Comparison of ENCODE assay signal across 17 cellular contexts in genomic region chr6:16167219-16167618, GRCh38. TPM values are rescaled to one million over a fixed set of nuclear protein-coding genes. Genes with fewer than 3 reads are reported as not detected.
DNase-seq lines count a peak whose midpoint lies in the region; ATAC-seq and TF ChIP-seq lines count a peak whose summit lies in the region.
"Had no signal": no experiment of that assay in that cellular context is flagged by ENCODE, and none has a peak within 500 bp of the region (broad histone marks: within the 10 kb centered on the region; RNA-seq: fewer than 3 reads in every experiment).

No MANE protein-coding gene starts in this region.

- H3K27me3 ChIP-seq in KMS-11 (ENCODE audit: insufficient read depth, low read depth): no peaks in the 10 kb centered on the region
- H3K27me3 ChIP-seq in thyroid gland: no peaks in the 10 kb centered on the region

- H3K27me3 Mint-ChIP-seq in activated T-helper 2 cell treated with anti-CD3 and anti-CD28 coated beads, Interferon-gamma antibody, Interleukin-2, Interleukin-4, amounts not matched to agents 10 μg/mL and 5 μg/mL and 100 μg/mL, durations not matched to agents 14 hours and 24 hours and 36 hours (ENCODE audit: low read depth): peaks cover 3% of the 10 kb centered on the region

- intact Hi-C loops in activated T-helper 2 cell treated with anti-CD3 and anti-CD28 coated beads, Interferon-gamma antibody, Interleukin-2, Interleukin-4, amounts not matched to agents 10 μg/mL and 5 μg/mL and 100 μg/mL, durations not matched to agents 14 hours and 24 hours and 36 hours (cut with micrococcal nuclease): loop anchor here (10.0 kb wide), 1 partner anchor 392 kb away; no protein-coding TSS in a partner anchor
- intact Hi-C loops in thyroid gland (cut with DNase I): no loop called here

- no peak for TF ChIP-seq POLR2A in thyroid gland (IDR thresholded peaks at IDR 0.05)

- peak overlapping the region; percentile 28 for H3K27ac Mint-ChIP-seq in activated T-helper 2 cell treated with anti-CD3 and anti-CD28 coated beads, Interferon-gamma antibody, Interleukin-2, Interleukin-4, amounts not matched to agents 10 μg/mL and 5 μg/mL and 100 μg/mL, durations not matched to agents 14 hours and 24 hours and 36 hours
- H3K27ac Mint-ChIP-seq: CD14-positive monocyte had no signal

- H3K4me2 ChIP-seq in KMS-11: 0 out of 2 replicates have a peak overlapping the region, but pooled peaks have one; percentile 10

- 80% methylated on average over 1 of the region's 2 CpGs; no CpG with 5 or more reads in 1 of the 2 experiments for WGBS in mesodermal cell (ENCODE audit: insufficient coverage in 2 of 2), 2 experiments
- 22 to 25% methylated on average over 2 of the region's 2 CpGs for WGBS in thyroid gland, 2 donors

- no peak overlapping the region for H2AFZ ChIP-seq in KMS-11 (ENCODE audit: low read depth)

- H3K36me3 Mint-ChIP-seq in activated T-helper 2 cell treated with anti-CD3 and anti-CD28 coated beads, Interferon-gamma antibody, Interleukin-2, Interleukin-4, amounts not matched to agents 10 μg/mL and 5 μg/mL and 100 μg/mL, durations not matched to agents 14 hours and 24 hours and 36 hours (ENCODE audit: low read depth): peaks cover 2% of the 10 kb centered on the region
- H3K36me3 Mint-ChIP-seq: CD14-positive monocyte had no signal

- TF ChIP-seq CTCF in KMS-11 (conservative IDR thresholded peaks at IDR 0.05; ENCODE audit: low read depth, low read length) (no peak), thyroid gland (IDR thresholded peaks at IDR 0.05) (no peak)

- H3K4me1 Mint-ChIP-seq in activated T-helper 2 cell treated with anti-CD3 and anti-CD28 coated beads, Interferon-gamma antibody, Interleukin-2, Interleukin-4, amounts not matched to agents 10 μg/mL and 5 μg/mL and 100 μg/mL, durations not matched to agents 14 hours and 24 hours and 36 hours (ENCODE audit: low read depth): peaks cover 55% of the 10 kb centered on the region

- H3K4me1 ChIP-seq in KMS-11 (ENCODE audit: low read depth, poor library complexity, severe bottlenecking): peaks cover 9% of the 10 kb centered on the region
- H3K4me1 ChIP-seq in mesodermal cell (ENCODE audit: control insufficient read depth, insufficient read depth, low read length, poor library complexity, severe bottlenecking): peaks cover 70% of the 10 kb centered on the region
- peaks cover 16 to 30% of the 10 kb centered on the region in 2 donors for H3K4me1 ChIP-seq in thyroid gland

- DNase-seq in activated T-helper 2 cell treated with anti-CD3 and anti-CD28 coated beads, Interferon-gamma antibody, Interleukin-2, Interleukin-4, amounts not matched to agents 10 μg/mL and 5 μg/mL and 100 μg/mL, durations not matched to agents 14 hours and 24 hours and 36 hours (ENCODE audit: low spot score): no peak
- no peak for DNase-seq in thyroid gland
- no peak for DNase-seq in NCI-H748 treated with DMSO at 0.1 percent for 48 hours (lab: John Stamatoyannopoulos, UW)
- DNase-seq in NK-92 (lab: John Stamatoyannopoulos, UW; ENCODE audit: unreplicated experiment): no peak
- DNase-seq: DMS 273 treated with DMSO at 0.1 percent for 48 hours, GDM1, NCI-H1092 treated with DMSO at 0.1 percent for 48 hours, NCI-H146, NCI-H2029 treated with DMSO at 0.1 percent for 48 hours, NCI-H2171 treated with DMSO at 0.1 percent for 48 hours, NCI-H446 treated with DMSO at 0.1 percent for 48 hours, NCI-H69, PC-3 had no signal

- no peak overlapping the region for H3K4me3 Mint-ChIP-seq in activated T-helper 2 cell treated with anti-CD3 and anti-CD28 coated beads, Interferon-gamma antibody, Interleukin-2, Interleukin-4, amounts not matched to agents 10 μg/mL and 5 μg/mL and 100 μg/mL, durations not matched to agents 14 hours and 24 hours and 36 hours (ENCODE audit: low read depth)
- H3K4me3 Mint-ChIP-seq: CD14-positive monocyte had no signal

- H3K79me2 ChIP-seq in KMS-11 (ENCODE audit: insufficient read depth, low read depth): no peaks in the 10 kb centered on the region

- no peaks in the 10 kb centered on the region for H4K20me1 ChIP-seq in KMS-11 (ENCODE audit: insufficient read depth)

- no peak overlapping the region for H3K27ac ChIP-seq in KMS-11
- peak overlapping the region; percentile 82 for H3K27ac ChIP-seq in mesodermal cell (ENCODE audit: low read depth, low read length, severe bottlenecking)
- H3K27ac ChIP-seq in thyroid gland: peak overlapping the region; percentile 15 to 72 (median 29)

- no peak overlapping the region for H3K9ac ChIP-seq in KMS-11

- H3K4me3 ChIP-seq in KMS-11 (IDR thresholded peaks at IDR 0.05; ENCODE audit: insufficient read depth, low read depth, low read length): no peak overlapping the region
- H3K4me3 ChIP-seq in mesodermal cell (ENCODE audit: extremely low read depth, insufficient read depth, low read length, poor library complexity, severe bottlenecking): no peak overlapping the region
- no peak overlapping the region for H3K4me3 ChIP-seq in thyroid gland (replicated peaks in 1 of 3)

- H3K9me3 ChIP-seq in mesodermal cell (ENCODE audit: control insufficient read depth, low read length): no peaks in the 10 kb centered on the region
- H3K9me3 ChIP-seq in thyroid gland: no peaks in the 10 kb centered on the region

- ATAC-seq in GM19463 (IDR thresholded peaks at IDR 0.05; ENCODE audit: unreplicated experiment): no peak
- ATAC-seq: PC-3 had no signal

- H3K36me3 ChIP-seq in KMS-11 (ENCODE audit: insufficient read depth): no peaks in the 10 kb centered on the region
- H3K36me3 ChIP-seq in mesodermal cell (ENCODE audit: control insufficient read depth, insufficient read depth, low read length): no peaks in the 10 kb centered on the region
- no peaks in the 10 kb centered on the region for H3K36me3 ChIP-seq in thyroid gland

- no peaks in the 10 kb centered on the region for H3K9me3 Mint-ChIP-seq in activated T-helper 2 cell treated with anti-CD3 and anti-CD28 coated beads, Interferon-gamma antibody, Interleukin-2, Interleukin-4, amounts not matched to agents 10 μg/mL and 5 μg/mL and 100 μg/mL, durations not matched to agents 14 hours and 24 hours and 36 hours
- H3K9me3 Mint-ChIP-seq: CD14-positive monocyte had no signal

RNA-seq across cellular contexts. Expression of gene MYLIP, which starts 38.3 kb away (rescaled TPM):
- total RNA-seq in activated T-helper 2 cell treated with anti-CD3 and anti-CD28 coated beads, Interferon-gamma antibody, Interleukin-2, Interleukin-4, amounts not matched to agents 10 μg/mL and 5 μg/mL and 100 μg/mL, durations not matched to agents 14 hours and 24 hours and 36 hours: 81.2 and 83.1 TPM in 2 replicates
- 46.9 TPM for polyA plus RNA-seq in mesodermal cell (2013, experiment 1 of 2)
- polyA plus RNA-seq in mesodermal cell (2013, experiment 2 of 2): 45.8 TPM
- total RNA-seq in thyroid gland: 100 to 1,000 TPM in 1 of 4 donors, 10 to 100 TPM in 3; 61.8 to 108 (median 92.0) TPM
